24 cellular contexts compared by ENCODE assay signal in the genomic region with DNA sequence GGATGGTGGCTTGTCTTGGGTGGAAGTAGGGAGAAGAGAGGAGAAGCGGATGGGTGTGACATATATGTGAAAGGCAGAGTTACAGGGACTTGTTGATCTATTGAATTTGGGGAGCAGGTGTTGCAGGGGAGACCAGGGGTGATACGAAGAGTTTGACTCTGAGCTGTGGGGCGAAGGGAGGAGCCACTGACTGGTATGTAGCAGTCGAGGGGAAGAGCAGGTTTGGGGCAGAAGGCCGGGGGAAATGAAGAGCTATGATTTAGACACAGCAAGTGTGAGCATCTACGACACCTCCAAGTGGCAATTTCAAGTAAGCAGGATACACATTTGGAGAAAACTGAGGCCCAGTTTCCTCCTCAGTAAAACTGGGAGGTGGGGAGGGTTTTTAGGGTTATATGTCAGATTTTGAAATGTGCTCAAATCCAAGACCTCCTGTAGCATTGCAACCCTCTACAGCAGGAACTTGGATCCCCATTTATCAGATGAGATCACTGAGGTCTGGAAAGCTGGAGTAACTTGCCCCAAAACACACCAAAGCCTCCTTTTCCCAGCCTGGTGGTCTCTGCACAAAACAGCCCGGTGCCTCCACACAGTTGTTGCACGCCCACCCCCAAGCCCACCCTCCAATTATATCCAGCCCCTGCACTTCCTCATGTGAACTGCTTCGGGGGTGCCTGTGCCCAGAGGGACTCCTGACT.
DNase-seq lines count a peak whose midpoint lies in the region; ATAC-seq and TF ChIP-seq lines count a peak whose summit lies in the region.
"Had no signal": no experiment of that assay in that cellular context is flagged by ENCODE, and none has a peak within 500 bp of the region (broad histone marks: within the 10 kb centered on the region; RNA-seq: fewer than 3 reads in every experiment).

No MANE protein-coding gene starts in this region.

- no peaks in the 10 kb centered on the region for H3K9me3 ChIP-seq in fibroblast of lung (ENCODE audit: control insufficient read depth, insufficient read depth, low read depth, low read length)
- no peaks in the 10 kb centered on the region for H3K9me3 ChIP-seq in transverse colon
- H3K9me3 ChIP-seq: BE2C, gastrocnemius medialis, HAP-1, MG63, SJSA1 had no signal

- in situ Hi-C loops in transverse colon (cut with MboI; ENCODE audit: low pct_ligation_motif_present in 1 of 4, low pct_unique_long_range_greater_than_20kb in 1 of 4, low sequenced_read_pairs in 3 of 4) = no loop called here

- POLR2A ChIA-PET in activated CD8-positive, alpha-beta T cell treated with anti-CD3 and anti-CD28 coated beads for 36 hours (lab: Charles Lee) = interaction anchor here (0.6 to 1.0 kb wide), 2 partner anchors 8 to 60 kb away, joined by 3 to 4 read pairs; no protein-coding TSS in a partner anchor

- no peaks in the 10 kb centered on the region for H3K27me3 Mint-ChIP-seq in activated T-cell treated with anti-CD3 and anti-CD28 coated beads, Interleukin-2, amount 50 U/mL, for 72 hours (ENCODE audit: low read depth)
- H3K27me3 Mint-ChIP-seq in activated T-cell treated with anti-CD3 and anti-CD28 coated beads, Interleukin-2, amount 50 U/mL, for 4 hours (ENCODE audit: low read depth) = no peaks in the 10 kb centered on the region
- H3K27me3 Mint-ChIP-seq in activated CD8-positive, alpha-beta T cell treated with anti-CD3 and anti-CD28 coated beads for 36 hours = no peaks in the 10 kb centered on the region

- no peak overlapping the region for H2AFZ ChIP-seq in fibroblast of lung (ENCODE audit: low read length)
- H2AFZ ChIP-seq: hepatocyte had no signal

- no peak for TF ChIP-seq POLR2A in transverse colon (IDR thresholded peaks at IDR 0.05)

- H3K4me3 ChIP-seq in fibroblast of lung (replicated peaks in 1 of 4; ENCODE audit: control extremely low read depth in 1 of 4, insufficient read depth in 1 of 4, low read depth in 3 of 4, low read length in 4 of 4) (no peak overlapping the region), transverse colon (no peak overlapping the region)
- H3K4me3 ChIP-seq: gastrocnemius medialis, HAP-1, hepatocyte, MG63, SJSA1 had no signal

- H3K27me3 ChIP-seq in fibroblast of lung (ENCODE audit: control insufficient read depth, insufficient read depth, low read length) (no peaks in the 10 kb centered on the region), transverse colon (no peaks in the 10 kb centered on the region)
- H3K27me3 ChIP-seq: BE2C, gastrocnemius medialis, hepatocyte, MG63, SJSA1 had no signal

- 84 to 100% methylated on average over 1 to 9 of the region's 9 CpGs for WGBS in transverse colon (ENCODE audit: low coverage in 1 of 2), 2 donors

- H3K36me3 ChIP-seq in fibroblast of lung (ENCODE audit: control insufficient read depth, insufficient read depth, low read length) = no peaks in the 10 kb centered on the region
- no peaks in the 10 kb centered on the region for H3K36me3 ChIP-seq in transverse colon
- H3K36me3 ChIP-seq: BE2C, gastrocnemius medialis, HAP-1, MG63 had no signal

- H3K27ac ChIP-seq in fibroblast of lung (ENCODE audit: insufficient read depth, low read length) (no peak overlapping the region), transverse colon (peak overlapping the region in 3 of 4 donors; percentile 14 to 44 (median 24))
- H3K27ac ChIP-seq: gastrocnemius medialis, hepatocyte, SJSA1 had no signal

- H4K20me1 ChIP-seq in fibroblast of lung (ENCODE audit: control insufficient read depth, extremely low read depth, insufficient read depth, low read length) = no peaks in the 10 kb centered on the region

- no peak for TF ChIP-seq CTCF in activated CD8-positive, alpha-beta T cell treated with anti-CD3 and anti-CD28 coated beads for 36 hours (IDR thresholded peaks at IDR 0.05)
- no peak for TF ChIP-seq CTCF in fibroblast of lung (conservative IDR thresholded peaks at IDR 0.05 in 1 of 2, IDR thresholded peaks at IDR 0.05 in 1 of 2; ENCODE audit: low read depth in 1 of 2, low read length in 2 of 2)
- TF ChIP-seq CTCF in transverse colon (IDR thresholded peaks at IDR 0.05) = no peak

- peaks cover 10% of the 10 kb centered on the region for H3K4me1 ChIP-seq in fibroblast of lung (ENCODE audit: control insufficient read depth, extremely low read depth, insufficient read depth, low read length)
- H3K4me1 ChIP-seq in transverse colon = peaks cover 13 to 48% (median 31%) of the 10 kb centered on the region in 4 donors
- H3K4me1 ChIP-seq: SJSA1 had no signal

- no peak for DNase-seq in activated T-cell treated with anti-CD3 and anti-CD28 coated beads, Interleukin-2, amount 50 U/mL, for 72 hours
- DNase-seq in activated T-cell treated with anti-CD3 and anti-CD28 coated beads, Interleukin-2, amount 50 U/mL, for 4 hours = no peak
- no peak for DNase-seq in activated CD8-positive, alpha-beta T cell treated with anti-CD3 and anti-CD28 coated beads for 36 hours
- DNase-seq in fibroblast of lung (ENCODE audit: low read depth in 2 of 2) (no peak), transverse colon (no peak), COLO668 (lab: John Stamatoyannopoulos, UW; ENCODE audit: unreplicated experiment) (no peak), EL (no peak)
- DNase-seq: ACHN; activated naive CD4-positive, alpha-beta T cell treated with anti-CD3 and anti-CD28 coated beads for 36 hours; activated T-cell treated with anti-CD3 and anti-CD28 coated beads, Interleukin-2, amount 50 U/mL, for 1 hour; COR-L47; gastrocnemius medialis; GDM1; mesenchymal stem cell; MG63; NCI-H2029; NCI-H69; stimulated activated CD4-positive, alpha-beta T cell treated with anti-CD3 and anti-CD28 coated beads, Interleukin-4, amount 100 ng/mL, for 4 hours; stimulated activated naive CD4-positive, alpha-beta T cell had no signal

- TF ChIP-seq EP300 in transverse colon (IDR thresholded peaks at IDR 0.05; ENCODE audit: low read depth) = no peak

- H3K4me2 ChIP-seq in fibroblast of lung (ENCODE audit: extremely low read depth, insufficient read depth, low read length) = peak overlapping the region; percentile 46
- H3K4me2 ChIP-seq: hepatocyte had no signal

- H3K9me3 Mint-ChIP-seq in activated T-cell treated with anti-CD3 and anti-CD28 coated beads, Interleukin-2, amount 50 U/mL, for 72 hours = no peaks in the 10 kb centered on the region
- no peaks in the 10 kb centered on the region for H3K9me3 Mint-ChIP-seq in activated T-cell treated with anti-CD3 and anti-CD28 coated beads, Interleukin-2, amount 50 U/mL, for 4 hours
- no peaks in the 10 kb centered on the region for H3K9me3 Mint-ChIP-seq in activated CD8-positive, alpha-beta T cell treated with anti-CD3 and anti-CD28 coated beads for 36 hours
- H3K9me3 Mint-ChIP-seq: activated naive CD4-positive, alpha-beta T cell treated with anti-CD3 and anti-CD28 coated beads for 36 hours had no signal

- intact Hi-C loops in activated CD8-positive, alpha-beta T cell treated with anti-CD3 and anti-CD28 coated beads for 36 hours (cut with micrococcal nuclease) = no loop called here
- intact Hi-C loops in transverse colon (cut with DNase I; ENCODE audit: low total_unique reads) = no loop called here

- CTCF ChIA-PET in activated CD8-positive, alpha-beta T cell treated with anti-CD3 and anti-CD28 coated beads for 36 hours (lab: Charles Lee) = interaction anchor here (1.3 kb wide), 1 partner anchor 20 kb away, joined by 3 read pairs; no protein-coding TSS in a partner anchor

- peaks cover 15% of the 10 kb centered on the region for H3K4me1 Mint-ChIP-seq in activated T-cell treated with anti-CD3 and anti-CD28 coated beads, Interleukin-2, amount 50 U/mL, for 72 hours (ENCODE audit: low read depth)
- H3K4me1 Mint-ChIP-seq in activated T-cell treated with anti-CD3 and anti-CD28 coated beads, Interleukin-2, amount 50 U/mL, for 4 hours (ENCODE audit: low read depth) = peaks cover 27% of the 10 kb centered on the region
- peaks cover 24% of the 10 kb centered on the region for H3K4me1 Mint-ChIP-seq in activated CD8-positive, alpha-beta T cell treated with anti-CD3 and anti-CD28 coated beads for 36 hours (ENCODE audit: low read depth)

- H3K27ac Mint-ChIP-seq in activated T-cell treated with anti-CD3 and anti-CD28 coated beads, Interleukin-2, amount 50 U/mL, for 72 hours = peak overlapping the region; percentile 5
- peak overlapping the region; percentile 44 for H3K27ac Mint-ChIP-seq in activated CD8-positive, alpha-beta T cell treated with anti-CD3 and anti-CD28 coated beads for 36 hours
- H3K27ac Mint-ChIP-seq: activated naive CD4-positive, alpha-beta T cell treated with anti-CD3 and anti-CD28 coated beads for 36 hours had no signal

- no peaks in the 10 kb centered on the region for H3K79me2 ChIP-seq in fibroblast of lung (ENCODE audit: control insufficient read depth, insufficient read depth, low read length)
- H3K79me2 ChIP-seq: hepatocyte had no signal

- H3K36me3 Mint-ChIP-seq in activated T-cell treated with anti-CD3 and anti-CD28 coated beads, Interleukin-2, amount 50 U/mL, for 72 hours (ENCODE audit: insufficient read depth in 2 of 2) = peaks cover 5 to 10% of the 10 kb centered on the region in 2 donors
- H3K36me3 Mint-ChIP-seq in activated T-cell treated with anti-CD3 and anti-CD28 coated beads, Interleukin-2, amount 50 U/mL, for 4 hours (ENCODE audit: insufficient read depth) = peaks cover 33% of the 10 kb centered on the region
- peaks cover 37% of the 10 kb centered on the region for H3K36me3 Mint-ChIP-seq in activated CD8-positive, alpha-beta T cell treated with anti-CD3 and anti-CD28 coated beads for 36 hours (ENCODE audit: low read depth)

- H3K4me3 Mint-ChIP-seq in activated T-cell treated with anti-CD3 and anti-CD28 coated beads, Interleukin-2, amount 50 U/mL, for 72 hours = no peak overlapping the region
- H3K4me3 Mint-ChIP-seq in activated T-cell treated with anti-CD3 and anti-CD28 coated beads, Interleukin-2, amount 50 U/mL, for 4 hours = no peak overlapping the region
- no peak overlapping the region for H3K4me3 Mint-ChIP-seq in activated CD8-positive, alpha-beta T cell treated with anti-CD3 and anti-CD28 coated beads for 36 hours
- H3K4me3 Mint-ChIP-seq: activated naive CD4-positive, alpha-beta T cell treated with anti-CD3 and anti-CD28 coated beads for 36 hours had no signal

- no peak overlapping the region for H3K9ac ChIP-seq in fibroblast of lung (ENCODE audit: insufficient read depth, low read length)

- ATAC-seq in activated T-cell treated with anti-CD3 and anti-CD28 coated beads, Interleukin-2, amount 50 U/mL, for 72 hours (replicated peaks in 1 of 2) = no peak
- no peak for ATAC-seq in activated T-cell treated with anti-CD3 and anti-CD28 coated beads, Interleukin-2, amount 50 U/mL, for 4 hours
- no peak for ATAC-seq in activated CD8-positive, alpha-beta T cell treated with anti-CD3 and anti-CD28 coated beads for 36 hours
- ATAC-seq: gastrocnemius medialis, sciatic nerve had no signal
